Comparison of ENCODE assay signal across 8 cellular contexts in genomic region chr6:31806470-31807272, GRCh38. TPM values are rescaled to one million over a fixed set of nuclear protein-coding genes. Genes with fewer than 3 reads are reported as not detected.
DNase-seq lines count a peak whose midpoint lies in the region; ATAC-seq and TF ChIP-seq lines count a peak whose summit lies in the region.

TSS of gene LSM2 (minus strand) at chr6:31806966. CDS start at chr6:31806757, 209 bp downstream.

- H3K4me3 Mint-ChIP-seq in activated B cell treated with CpG ODN at 0.5 μM for 24 hours = peak within 1 kb of the TSS; percentile 94

- TF ChIP-seq CTCF in activated B cell treated with CpG ODN at 0.5 μM for 24 hours (IDR thresholded peaks at IDR 0.05) = no peak

- CTCF ChIA-PET in activated B cell treated with CpG ODN at 0.5 μM for 24 hours (lab: Charles Lee) = interaction anchor here (0.7 to 2.3 kb wide), 8 partner anchors 9 to 128 kb away, joined by 3 to 20 read pairs (median 4); partner anchors contain the start of genes HSPA1A, HSPA1L, MSH5 and VARS1

- H3K36me3 Mint-ChIP-seq in activated B cell treated with CpG ODN at 0.5 μM for 24 hours (ENCODE audit: low read depth) = peaks cover 22% of the 10 kb centered on the region

- peak within 1 kb of the TSS; percentile 89 for H3K27ac Mint-ChIP-seq in activated B cell treated with CpG ODN at 0.5 μM for 24 hours

- DNase-seq in AG08395 (ENCODE audit: low spot score) (peak; percentile 100), NCI-H2227 treated with DMSO at 0.1 percent for 48 hours (lab: John Stamatoyannopoulos, UW) (peak; percentile 97), activated B cell treated with CpG ODN at 0.5 μM for 24 hours (peak; percentile 89), caudate nucleus (lab: John Stamatoyannopoulos, UW) (peak; percentile 59 to 98 (median 95)), iris pigment epithelial cell (ENCODE audit: low read depth) (peak; percentile 97)
- peak; percentile 92 to 97 for DNase-seq in stimulated activated CD4-positive, alpha-beta T cell treated with anti-CD3 and anti-CD28 coated beads, Interleukin-12 subunit alpha, Interleukin-12 subunit beta, amount 100 ng/mL, for 24 hours (ENCODE audit: low read depth in 2 of 2)

- H3K27ac ChIP-seq in caudate nucleus (ENCODE audit: low read depth, low read length) = peak within 1 kb of the TSS; percentile 77

- POLR2A ChIA-PET in activated B cell treated with CpG ODN at 0.5 μM for 24 hours (lab: Charles Lee) = interaction anchor here (0.6 to 3.1 kb wide), 33 partner anchors 8 to 1434 kb away, joined by 3 to 62 read pairs (median 6); partner anchors contain the start of genes ABHD16A, BAG6, C6orf47 and CLIC1

- ATAC-seq in GM18907 (IDR thresholded peaks at IDR 0.05; ENCODE audit: unreplicated experiment) (peak; percentile 83), HG03159 (IDR thresholded peaks at IDR 0.05; ENCODE audit: unreplicated experiment) (peak; percentile 87), activated B cell treated with CpG ODN at 0.5 μM for 24 hours (ENCODE audit: low read depth) (peak; percentile 98)

- no peaks in the 10 kb centered on the region for H3K27me3 Mint-ChIP-seq in activated B cell treated with CpG ODN at 0.5 μM for 24 hours

- no peaks in the 10 kb centered on the region for H3K9me3 Mint-ChIP-seq in activated B cell treated with CpG ODN at 0.5 μM for 24 hours

- H3K4me1 Mint-ChIP-seq in activated B cell treated with CpG ODN at 0.5 μM for 24 hours = peaks cover 16% of the 10 kb centered on the region

- intact Hi-C loops in activated B cell treated with CpG ODN at 0.5 μM for 24 hours (cut with micrococcal nuclease) = loop anchor here (1.0 kb wide), 4 partner anchors 11 to 154 kb away; partner anchors contain the start of genes BAG6 and VARS1

RNA-seq across cellular contexts. Expression of gene LSM2, which starts in this region (rescaled TPM):
- 61.8 and 68.6 TPM in 2 replicates for total RNA-seq in activated B cell treated with CpG ODN at 0.5 μM for 24 hours

Comparison
In these comparisons a context has a peak if more than half of its experiments do, and no peak if none do; other contexts are left out.
1. Peak in every context shown above with its lines: DNase-seq, ATAC-seq and H3K27ac ChIP-seq.